35 cellular contexts compared by ENCODE assay signal in the genomic region with DNA sequence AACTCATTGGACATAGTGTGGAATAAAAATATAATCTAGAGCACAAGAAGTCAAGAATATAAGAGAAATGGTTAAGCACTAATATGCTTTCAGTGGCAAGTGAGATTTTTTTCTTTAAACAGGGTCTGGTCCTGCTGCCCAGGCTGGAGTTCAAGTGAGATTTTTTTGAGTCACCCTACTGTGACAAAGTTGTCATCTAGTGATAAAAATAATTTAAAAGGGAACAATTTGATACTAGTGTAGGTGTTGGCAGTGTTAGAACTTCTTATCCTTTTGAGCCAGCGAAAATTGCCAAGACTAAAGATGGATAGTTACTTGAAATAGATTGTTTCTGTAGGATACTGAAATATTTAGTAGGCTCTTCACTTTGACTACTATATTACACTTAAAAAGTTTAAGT.
"Had no signal": no experiment of that assay in that cellular context is flagged by ENCODE, and none has a peak within 500 bp of the region (broad histone marks: within the 10 kb centered on the region; RNA-seq: fewer than 3 reads in every experiment).

No MANE protein-coding gene starts in this region.

- H3K4me3 ChIP-seq: MG63 had no signal

- H3K27me3 ChIP-seq: MG63 had no signal

- DNase-seq: Karpas-422, Kasumi-1, KBM-7, KG1, MG63, MM.1S, MV-4-11, NCI-H1048, NCI-H1092, NCI-H1092 treated with DMSO at 0.1 percent for 48 hours, NCI-H1105, NCI-H1105 treated with DMSO at 0.1 percent for 48 hours, NCI-H1417, NCI-H1417 treated with DMSO at 0.1 percent for 48 hours, NCI-H1436, NCI-H1436 treated with DMSO at 0.1 percent for 48 hours, NCI-H146, NCI-H1694, NCI-H1694 treated with DMSO at 0.1 percent for 48 hours, NCI-H187, NCI-H187 treated with DMSO at 0.1 percent for 48 hours, NCI-H1930, NCI-H2029, NCI-H2029 treated with DMSO at 0.1 percent for 48 hours, NCI-H2081, NCI-H2081 treated with DMSO at 0.1 percent for 48 hours, NCI-H2107, NCI-H2171, NCI-H2171 treated with DMSO at 0.1 percent for 48 hours, NCI-H2227 treated with DMSO at 0.1 percent for 48 hours, NCI-H226, NCI-H345, NCI-H446, NCI-H446 treated with DMSO at 0.1 percent for 48 hours had no signal

- H3K9me3 ChIP-seq: MG63 had no signal

- H3K36me3 ChIP-seq: MG63 had no signal

- H3K27ac ChIP-seq: KMS-11 had no signal
